10 cellular contexts compared by ENCODE assay signal in the genomic region with DNA sequence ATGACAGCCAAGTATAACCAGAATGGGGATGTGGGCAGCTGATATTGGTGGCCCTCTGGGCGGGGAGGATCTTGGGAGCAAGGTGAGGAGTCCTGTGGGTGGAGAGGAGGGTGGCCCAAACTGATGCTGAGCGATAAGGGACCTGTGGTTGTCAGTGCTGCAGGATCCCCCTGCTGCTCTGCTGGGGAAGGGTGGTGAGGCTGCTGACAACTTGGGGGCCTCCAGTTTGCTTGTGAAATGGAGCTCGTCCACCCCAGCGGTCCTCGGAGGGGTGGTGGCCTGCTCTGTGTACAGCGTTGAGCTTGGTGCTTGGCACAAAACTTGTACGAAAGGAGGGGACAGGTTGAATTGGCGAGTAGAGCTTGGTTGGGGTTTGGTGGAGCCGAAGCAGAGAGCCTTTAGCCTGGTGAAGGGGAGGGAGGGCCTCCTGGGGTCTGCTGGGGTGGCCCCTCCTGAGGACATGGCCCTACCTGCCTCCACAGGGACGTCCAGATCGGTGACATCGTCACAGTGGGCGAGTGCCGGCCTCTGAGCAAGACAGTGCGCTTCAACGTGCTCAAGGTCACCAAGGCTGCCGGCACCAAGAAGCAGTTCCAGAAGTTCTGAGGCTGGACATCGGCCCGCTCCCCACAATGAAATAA. TPM values are rescaled to one million over a fixed set of nuclear protein-coding genes. Genes with fewer than 3 reads are reported as not detected.
DNase-seq lines count a peak whose midpoint lies in the region; ATAC-seq, FAIRE-seq and TF ChIP-seq lines count a peak whose summit lies in the region.
"Had no signal": no experiment of that assay in that cellular context is flagged by ENCODE, and none has a peak within 500 bp of the region (broad histone marks: within the 10 kb centered on the region; RNA-seq: fewer than 3 reads in every experiment).

No MANE protein-coding gene starts in this region.

- H3K36me3 Mint-ChIP-seq in activated naive CD4-positive, alpha-beta T cell treated with anti-CD3 and anti-CD28 coated beads, Interleukin-2, amount 50 U/mL, for 72 hours, result peaks cover 41 to 44% of the 10 kb centered on the region in 2 donors
- H3K36me3 Mint-ChIP-seq in mesothelial cell of epicardium, result peaks cover 10% of the 10 kb centered on the region

- H3K27ac ChIP-seq in A549, result no peak overlapping the region
- H3K27ac ChIP-seq in HUES6 (ENCODE audit: low read depth, low read length), result no peak overlapping the region; the same call in 1 of the 2 replicates

- H3K9ac ChIP-seq in HUES6 (ENCODE audit: low read length), result peak overlapping the region; percentile 43

- H3K4me2 ChIP-seq in A549, result peak overlapping the region; percentile 89

- no peaks in the 10 kb centered on the region for H3K9me3 Mint-ChIP-seq in activated naive CD4-positive, alpha-beta T cell treated with anti-CD3 and anti-CD28 coated beads, Interleukin-2, amount 50 U/mL, for 72 hours
- H3K9me3 Mint-ChIP-seq in mesothelial cell of epicardium, result no peaks in the 10 kb centered on the region

- H3K9me3 ChIP-seq in A549, result no peaks in the 10 kb centered on the region
- no peaks in the 10 kb centered on the region for H3K9me3 ChIP-seq in HUES6 (ENCODE audit: control insufficient read depth, insufficient read depth, low read depth, low read length)

- TF ChIP-seq CTCF in A549 (IDR thresholded peaks at IDR 0.05), result no peak
- no peak for TF ChIP-seq CTCF in mesothelial cell of epicardium (IDR thresholded peaks at IDR 0.05; ENCODE audit: unreplicated experiment)

- peaks cover 40% of the 10 kb centered on the region for H3K36me3 ChIP-seq in HUES6 (ENCODE audit: control insufficient read depth, insufficient read depth, low read length)

- H3K27me3 ChIP-seq in HUES6 (ENCODE audit: control insufficient read depth, insufficient read depth, low read length), result no peaks in the 10 kb centered on the region

- peak overlapping the region; percentile 97 to 99 for H3K27ac Mint-ChIP-seq in activated naive CD4-positive, alpha-beta T cell treated with anti-CD3 and anti-CD28 coated beads, Interleukin-2, amount 50 U/mL, for 72 hours
- no peak overlapping the region for H3K27ac Mint-ChIP-seq in mesothelial cell of epicardium

- peaks cover 34% of the 10 kb centered on the region for H3K4me1 ChIP-seq in A549
- H3K4me1 ChIP-seq in HUES6 (ENCODE audit: control insufficient read depth, insufficient read depth, low read length), result peaks cover 35% of the 10 kb centered on the region

- peak overlapping the region; percentile 4 for H3K4me3 Mint-ChIP-seq in mesothelial cell of epicardium

- 85% methylated on average over 19 of the region's 19 CpGs for WGBS in A549 (ENCODE audit: missing lambda C conversion rate)

- ATAC-seq in A549 (no peak), GM19035 (IDR thresholded peaks at IDR 0.05; ENCODE audit: unreplicated experiment) (no peak), GM21528 (IDR thresholded peaks at IDR 0.05; ENCODE audit: low FRiP score, unreplicated experiment) (no peak), HG02938 (IDR thresholded peaks at IDR 0.05; ENCODE audit: unreplicated experiment) (no peak)
- no peak for ATAC-seq in activated naive CD4-positive, alpha-beta T cell treated with anti-CD3 and anti-CD28 coated beads, Interleukin-2, amount 50 U/mL, for 72 hours

- POLR2A ChIA-PET in A549 (lab: Yijun Ruan, JAX), result interaction anchor here (1.2 kb wide), 1 partner anchor 48 kb away, joined by 3 read pairs; no protein-coding TSS in a partner anchor

- no peak for TF ChIP-seq POLR2A in A549 (IDR thresholded peaks at IDR 0.05; ENCODE audit: low read length)

- peak overlapping the region; percentile 97; the same call in 2 of the 3 replicates for H3K4me3 ChIP-seq in A549
- no peak overlapping the region for H3K4me3 ChIP-seq in HUES6 (ENCODE audit: low read depth, low read length)

- no peak for TF ChIP-seq RAD21 in A549 (conservative IDR thresholded peaks at IDR 0.05 in 1 of 2, IDR thresholded peaks at IDR 0.05 in 1 of 2)

- peaks cover 32% of the 10 kb centered on the region for H3K4me1 Mint-ChIP-seq in mesothelial cell of epicardium

- no peak for FAIRE-seq in A549 (lab: Jason Lieb, UNC)
- FAIRE-seq: H54 had no signal

- DNase-seq in A549 (ENCODE audit: low read depth in 1 of 2, low spot score in 1 of 2), result no peak
- no peak for DNase-seq in activated naive CD4-positive, alpha-beta T cell treated with anti-CD3 and anti-CD28 coated beads, Interleukin-2, amount 50 U/mL, for 72 hours (ENCODE audit: low spot score in 2 of 2)
- DNase-seq in mesothelial cell of epicardium (ENCODE audit: low spot score in 2 of 2, unreplicated experiment in 2 of 2), result no peak
- DNase-seq in T1000 (lab: John Stamatoyannopoulos, UW), result no peak
- DNase-seq: NCI-H2227 treated with DMSO at 0.1 percent for 48 hours had no signal

- no peaks in the 10 kb centered on the region for H3K27me3 Mint-ChIP-seq in mesothelial cell of epicardium (ENCODE audit: low read depth)

- CTCF ChIA-PET in A549 (lab: Yijun Ruan, JAX), result interaction anchor here (0.5 to 2.7 kb wide), 6 partner anchors 11 to 174 kb away, joined by 3 to 6 read pairs (median 4); no protein-coding TSS in a partner anchor

- TF ChIP-seq EP300 in A549 (IDR thresholded peaks at IDR 0.05), result no peak

TF ChIP-seq in A549, 52 proteins besides CTCF, POLR2A, EP300 and RAD21 (continues in another document):
- TF ChIP-seq RFX5 (IDR thresholded peaks at IDR 0.05) (no peak), CHD4 (IDR thresholded peaks at IDR 0.05; ENCODE audit: borderline replicate concordance) (no peak), NPAS2 (CRISPR knock-in tag; IDR thresholded peaks at IDR 0.05; ENCODE audit: borderline replicate concordance) (no peak), NFE2L2 (conservative IDR thresholded peaks at IDR 0.05; ENCODE audit: low read length) (no peak), MAFK (IDR thresholded peaks at IDR 0.05; ENCODE audit: partially characterized antibody) (no peak), TP53 (CRISPR knock-in tag; IDR thresholded peaks at IDR 0.05) (no peak), MAZ (IDR thresholded peaks at IDR 0.05; ENCODE audit: borderline replicate concordance, low read depth, low read length) (no peak), POLR2AphosphoS2 (conservative IDR thresholded peaks at IDR 0.05; ENCODE audit: low read length) (no peak; the same call in 1 of the 2 replicates), NR3C1 (IDR thresholded peaks at IDR 0.05) (no peak), CBX2 (IDR thresholded peaks at IDR 0.05; ENCODE audit: borderline replicate concordance, low read depth) (no peak), ZSCAN20 (CRISPR knock-in tag; IDR thresholded peaks at IDR 0.05) (no peak), MAX (IDR thresholded peaks at IDR 0.05) (no peak), HOXB5 (CRISPR knock-in tag; IDR thresholded peaks at IDR 0.05) (no peak)

RNA-seq across cellular contexts. Expression of gene RPS11, which starts 2.9 kb away (rescaled TPM):
- polyA plus RNA-seq in A549 (2011; rRNA removed) (2,624 and 3,014 TPM in 2 replicates), A549 (2017; fragmentation: RNase III; extraction: RNeasy Plus Mini Kit Qiagen cat#74134 plus additional on column Dnase treatment) (3,721 to 3,877 TPM (median 3,793 TPM) in 3 replicates)
- 5,125 and 7,098 TPM in 2 replicates for polyA plus RNA-seq in A549 (2012; cell fraction: cytosol; rRNA removed)
- 2,789 and 3,629 TPM in 2 replicates for polyA plus RNA-seq in A549 (2012; cell fraction: nucleus; rRNA removed)
- polyA minus RNA-seq in A549 (2011; rRNA and poly(A)+ RNA removed), result 1,828 and 2,481 TPM in 2 replicates
- total RNA-seq in activated naive CD4-positive, alpha-beta T cell treated with anti-CD3 and anti-CD28 coated beads, Interleukin-2, amount 50 U/mL, for 72 hours, result 1,000 to 10,000 TPM; 2,570 to 2,967 TPM
- 2,052 to 2,151 TPM (median 2,132 TPM) in 3 replicates for total RNA-seq in mesothelial cell of epicardium

RNA-seq across cellular contexts. Expression of gene RPL13A, which starts 11.7 kb away (rescaled TPM):
- polyA plus RNA-seq in A549 (2011; rRNA removed) (5,391 and 5,410 TPM in 2 replicates), A549 (2017; fragmentation: RNase III; extraction: RNeasy Plus Mini Kit Qiagen cat#74134 plus additional on column Dnase treatment) (3,383 to 3,595 TPM (median 3,438 TPM) in 3 replicates)
- polyA plus RNA-seq in A549 (2012; cell fraction: cytosol; rRNA removed), result 6,169 and 7,252 TPM in 2 replicates
- 3,653 and 3,684 TPM in 2 replicates for polyA plus RNA-seq in A549 (2012; cell fraction: nucleus; rRNA removed)
- 1,893 and 2,022 TPM in 2 replicates for polyA minus RNA-seq in A549 (2011; rRNA and poly(A)+ RNA removed)
- 1,000 to 10,000 TPM; 4,147 to 5,288 TPM for total RNA-seq in activated naive CD4-positive, alpha-beta T cell treated with anti-CD3 and anti-CD28 coated beads, Interleukin-2, amount 50 U/mL, for 72 hours
- 2,869 to 2,959 TPM (median 2,954 TPM) in 3 replicates for total RNA-seq in mesothelial cell of epicardium

RNA-seq across cellular contexts. Expression of gene FCGRT, which starts 13.3 kb away (rescaled TPM):
- polyA plus RNA-seq in A549 (2011; rRNA removed) (25.7 and 32.0 TPM in 2 replicates), A549 (2017; fragmentation: RNase III; extraction: RNeasy Plus Mini Kit Qiagen cat#74134 plus additional on column Dnase treatment) (20.0 to 28.4 TPM (median 28.4 TPM) in 3 replicates)
- 20.4 and 28.0 TPM in 2 replicates for polyA plus RNA-seq in A549 (2012; cell fraction: cytosol; rRNA removed)
- polyA plus RNA-seq in A549 (2012; cell fraction: nucleus; rRNA removed), result 47.2 and 48.8 TPM in 2 replicates
- 23.9 and 24.7 TPM in 2 replicates for polyA minus RNA-seq in A549 (2011; rRNA and poly(A)+ RNA removed)
- 10 to 100 TPM; 17.5 to 18.1 TPM for total RNA-seq in activated naive CD4-positive, alpha-beta T cell treated with anti-CD3 and anti-CD28 coated beads, Interleukin-2, amount 50 U/mL, for 72 hours
- 121 to 132 TPM (median 127 TPM) in 3 replicates for total RNA-seq in mesothelial cell of epicardium

RNA-seq across cellular contexts. Expression of gene FLT3LG, which starts 25.1 kb away (rescaled TPM):
- polyA plus RNA-seq in A549 (2011; rRNA removed) (0.42 and 0.58 TPM in 2 replicates), A549 (2017; fragmentation: RNase III; extraction: RNeasy Plus Mini Kit Qiagen cat#74134 plus additional on column Dnase treatment) (0.99 to 1.2 TPM (median 1.0 TPM) in 3 replicates)
- polyA plus RNA-seq in A549 (2012; cell fraction: cytosol; rRNA removed), result 0.75 and 1.4 TPM in 2 replicates
- polyA plus RNA-seq in A549 (2012; cell fraction: nucleus; rRNA removed), result 1.9 and 2.2 TPM in 2 replicates
- 0.41 and 0.92 TPM in 2 replicates for polyA minus RNA-seq in A549 (2011; rRNA and poly(A)+ RNA removed)
- total RNA-seq in activated naive CD4-positive, alpha-beta T cell treated with anti-CD3 and anti-CD28 coated beads, Interleukin-2, amount 50 U/mL, for 72 hours, result 10 to 100 TPM; 49.1 to 64.4 TPM
- total RNA-seq in mesothelial cell of epicardium, result 1.8 to 2.4 TPM (median 2.0 TPM) in 3 replicates

RNA-seq across cellular contexts. Expression of gene RCN3, which starts 28.7 kb away (rescaled TPM):
- polyA plus RNA-seq in A549 (2011; rRNA removed) (0.31 and 0.41 TPM in 2 replicates), A549 (2017; fragmentation: RNase III; extraction: RNeasy Plus Mini Kit Qiagen cat#74134 plus additional on column Dnase treatment) (1.6 to 2.1 TPM (median 1.8 TPM) in 3 replicates)
- polyA plus RNA-seq in A549 (2012; cell fraction: cytosol; rRNA removed), result 0.78 and 0.98 TPM in 2 replicates
- polyA plus RNA-seq in A549 (2012; cell fraction: nucleus; rRNA removed), result 5.4 and 5.7 TPM in 2 replicates
- polyA minus RNA-seq in A549 (2011; rRNA and poly(A)+ RNA removed), result not detected in 2 replicates
- total RNA-seq in activated naive CD4-positive, alpha-beta T cell treated with anti-CD3 and anti-CD28 coated beads, Interleukin-2, amount 50 U/mL, for 72 hours, result 10 to 100 TPM in 1 of 2 donors, 1 to 10 TPM in 1; 5.4 to 13.0 TPM
- 30.3 to 35.1 TPM (median 31.1 TPM) in 3 replicates for total RNA-seq in mesothelial cell of epicardium
